8 cellular contexts compared by ENCODE assay signal in genomic region chr9:130243015-130243881, GRCh38. TPM values are rescaled to one million over a fixed set of nuclear protein-coding genes. Genes with fewer than 3 reads are reported as not detected.
DNase-seq lines count a peak whose midpoint lies in the region; ATAC-seq and TF ChIP-seq lines count a peak whose summit lies in the region.

No MANE protein-coding gene starts in this region.

- peaks cover 26% of the 10 kb centered on the region for H3K4me1 Mint-ChIP-seq in T-helper 17 cell

- no peaks in the 10 kb centered on the region for H3K36me3 Mint-ChIP-seq in T-helper 17 cell (ENCODE audit: low read depth)

- TF ChIP-seq POLR2A in sigmoid colon (IDR thresholded peaks at IDR 0.05), result no peak

- H3K9me3 ChIP-seq in T-helper 17 cell (ENCODE audit: control insufficient read depth, low read length, poor library complexity, severe bottlenecking), result no peaks in the 10 kb centered on the region
- no peaks in the 10 kb centered on the region for H3K9me3 ChIP-seq in sigmoid colon

- H3K27ac ChIP-seq in sigmoid colon, result peak overlapping the region in 1 of 4 donors; percentile 92

- no peaks in the 10 kb centered on the region for H3K27me3 ChIP-seq in sigmoid colon

- peak; percentile 88 to 98 (median 93) for TF ChIP-seq CTCF in sigmoid colon (IDR thresholded peaks at IDR 0.05)

- TF ChIP-seq EP300 in sigmoid colon (IDR thresholded peaks at IDR 0.05), result no peak

- peak overlapping the region in 2 of 4 donors; percentile 16 to 26 for H3K4me3 ChIP-seq in sigmoid colon

- ATAC-seq in T-helper 17 cell (peak; percentile 83), HG03520 (IDR thresholded peaks at IDR 0.05; ENCODE audit: unreplicated experiment) (no peak)

- intact Hi-C loops in sigmoid colon (cut with DNase I), result loop anchor here (2.0 kb wide), 1 partner anchor 100 kb away; no protein-coding TSS in a partner anchor

- peak overlapping the region; percentile 81 for H3K4me3 Mint-ChIP-seq in T-helper 17 cell

- WGBS in sigmoid colon, 2 donors, result 19 to 28% methylated on average over 35 of the region's 35 CpGs

- H3K4me1 ChIP-seq in sigmoid colon, result peaks cover 0 to 30% (median 23%) of the 10 kb centered on the region in 4 donors

- H3K27ac Mint-ChIP-seq in T-helper 17 cell, result peak overlapping the region; percentile 75

- no peaks in the 10 kb centered on the region for H3K36me3 ChIP-seq in sigmoid colon

- no peaks in the 10 kb centered on the region for H3K27me3 Mint-ChIP-seq in T-helper 17 cell

- DNase-seq in NK-92 treated with Interleukin-12 subunit alpha and Interleukin-12 subunit beta, amount 100 ng/mL, for 24 hours (lab: John Stamatoyannopoulos, UW), result peak; percentile 21
- DNase-seq in NK-92 (lab: John Stamatoyannopoulos, UW; ENCODE audit: unreplicated experiment), result no peak
- peak; percentile 21 for DNase-seq in MV-4-11 (lab: John Stamatoyannopoulos, UW)
- peak; percentile 68 to 79 (median 72) for DNase-seq in T-helper 17 cell
- peak in 39 of 56 donors; percentile 9 to 83 (median 37) for DNase-seq in amygdala (lab: John Stamatoyannopoulos, UW)
- peak; percentile 19 to 25 for DNase-seq in hippocampal formation (lab: John Stamatoyannopoulos, UW)
- peak; percentile 87 for DNase-seq in sigmoid colon

RNA-seq across cellular contexts. Expression of gene HMCN2, which starts 22.3 kb away (rescaled TPM):
- total RNA-seq in T-helper 17 cell, result under 1 TPM in 1 of 2 donors, not detected in 1; 0.12 TPM
- 100 to 1,000 TPM in 1 of 4 donors, 10 to 100 TPM in 2, 1 to 10 TPM in 1; 8.2 to 106 (median 35.7) TPM for total RNA-seq in sigmoid colon
- polyA plus RNA-seq in sigmoid colon, result 10 to 100 TPM in 1 of 3 donors, 1 to 10 TPM in 2; 3.6 to 44.0 (median 6.0) TPM

Comparison
In these comparisons a context has a peak if more than half of its experiments do, and no peak if none do; other contexts are left out.
1. RNA of gene HMCN2, which starts 22.3 kb away (total RNA-seq): 8.2 to 106 TPM in sigmoid colon; 0.12 TPM in T-helper 17 cell; every median in the first group is over 4 times any median in the second.